ENCODE assay signal across 20 cellular contexts in genomic region chr9:5845147-5845531, GRCh38. TPM values are rescaled to one million over a fixed set of nuclear protein-coding genes. Genes with fewer than 3 reads are reported as not detected.
A peak's percentile ranks its signal among the peaks of the same experiment; 100 is the strongest.
DNase-seq lines count a peak whose midpoint lies in the region; ATAC-seq and TF ChIP-seq lines count a peak whose summit lies in the region.
"Had no signal": no experiment of that assay in that cellular context is flagged by ENCODE, and none has a peak within 500 bp of the region (broad histone marks: within the 10 kb centered on the region; RNA-seq: fewer than 3 reads in every experiment).

No MANE protein-coding gene starts in this region.

- no peak overlapping the region for H3K4me3 ChIP-seq in mammary epithelial cell (replicated peaks in 1 of 3; ENCODE audit: insufficient read depth in 1 of 3, low read depth in 2 of 3, low read length in 3 of 3)
- H3K4me3 ChIP-seq in RWPE2 (ENCODE audit: severe bottlenecking), result no peak overlapping the region
- H3K4me3 ChIP-seq: breast epithelium had no signal

- no peak overlapping the region for H3K27ac ChIP-seq in mammary epithelial cell (ENCODE audit: insufficient read depth, low read depth, low read length)
- H3K27ac ChIP-seq in RWPE2 (ENCODE audit: poor library complexity, severe bottlenecking), result peak overlapping the region; percentile 77

- peak overlapping the region; percentile 12 for H3K4me3 Mint-ChIP-seq in MCF 10A (ENCODE audit: unreplicated experiment)
- H3K4me3 Mint-ChIP-seq in chondrocyte (ENCODE audit: unreplicated experiment), result no peak overlapping the region
- peak overlapping the region; percentile 46 for H3K4me3 Mint-ChIP-seq in type B pancreatic cell

- H3K9me3 Mint-ChIP-seq in MCF 10A (ENCODE audit: unreplicated experiment) (no peaks in the 10 kb centered on the region), chondrocyte (ENCODE audit: low read depth) (no peaks in the 10 kb centered on the region), type B pancreatic cell (no peaks in the 10 kb centered on the region)

- H3K9me3 ChIP-seq in mammary epithelial cell (replicated peaks; ENCODE audit: insufficient read depth, low read length) (no peaks in the 10 kb centered on the region), RWPE2 (ENCODE audit: severe bottlenecking) (no peaks in the 10 kb centered on the region)
- H3K9me3 ChIP-seq: breast epithelium had no signal

- intact Hi-C loops in MCF 10A (cut with micrococcal nuclease) (no loop called here), mammary epithelial cell (cut with micrococcal nuclease) (no loop called here), posterior vena cava (cut with DNase I) (no loop called here)

- POLR2A ChIA-PET in MCF 10A (lab: Yijun Ruan, JAX), result no interaction called here

- H3K27me3 ChIP-seq in mammary epithelial cell (ENCODE audit: insufficient read depth, low read length), result no peaks in the 10 kb centered on the region
- no peaks in the 10 kb centered on the region for H3K27me3 ChIP-seq in RWPE2 (ENCODE audit: insufficient read depth, poor library complexity, severe bottlenecking)
- H3K27me3 ChIP-seq: breast epithelium had no signal

- H3K4me2 ChIP-seq in mammary epithelial cell (ENCODE audit: insufficient read depth, low read depth, low read length), result no peak overlapping the region

- H3K27ac Mint-ChIP-seq in MCF 10A (ENCODE audit: low read depth, unreplicated experiment) (peak overlapping the region; percentile 82), chondrocyte (ENCODE audit: unreplicated experiment) (peak overlapping the region; percentile 74), type B pancreatic cell (peak overlapping the region; percentile 79)

- dilution Hi-C loops in mammary epithelial cell (cut with HindIII; ENCODE audit: low sequenced_read_pairs), result no loop called here

- H2AFZ ChIP-seq in mammary epithelial cell (ENCODE audit: low read depth, low read length), result no peak overlapping the region

- H3K79me2 ChIP-seq in mammary epithelial cell (ENCODE audit: insufficient read depth, low read length), result no peaks in the 10 kb centered on the region

- in situ Hi-C loops in mammary epithelial cell (cut with MboI; ENCODE audit: low sequenced_read_pairs in 2 of 2), result no loop called here

- CTCF ChIA-PET in MCF 10A (lab: Yijun Ruan, JAX) (interaction anchor here (0.7 to 4.4 kb wide), 3 partner anchors 12 to 129 kb away, joined by 3 to 34 read pairs (median 9); partner anchors contain the start of gene ERMP1), mammary epithelial cell (lab: Charles Lee; ENCODE audit: low non-redundant PET) (interaction anchor here (0.6 to 0.7 kb wide), 2 partner anchors 12 to 13 kb away, joined by 4 to 9 read pairs; partner anchors contain the start of gene ERMP1)

- TF ChIP-seq CTCF in MCF 10A (IDR thresholded peaks at IDR 0.05; ENCODE audit: unreplicated experiment) (no peak), mammary epithelial cell (conservative IDR thresholded peaks at IDR 0.05 in 1 of 2, IDR thresholded peaks at IDR 0.05 in 1 of 2; ENCODE audit: extremely low read depth in 1 of 2, insufficient read depth in 1 of 2, low read depth in 1 of 2, low read length in 2 of 2) (no peak), RWPE2 (IDR thresholded peaks at IDR 0.05; ENCODE audit: poor library complexity, severe bottlenecking) (no peak), chondrocyte (IDR thresholded peaks at IDR 0.05) (peak; percentile 1), type B pancreatic cell (conservative IDR thresholded peaks at IDR 0.05) (no peak)

- no peaks in the 10 kb centered on the region for H3K36me3 ChIP-seq in mammary epithelial cell (ENCODE audit: insufficient read depth, low read length)
- H3K36me3 ChIP-seq in RWPE2 (ENCODE audit: low read depth), result no peaks in the 10 kb centered on the region
- H3K36me3 ChIP-seq: breast epithelium had no signal

- DNase-seq in MCF 10A (ENCODE audit: unreplicated experiment) (no peak), mammary epithelial cell (no peak), RWPE2 (ENCODE audit: low spot score) (no peak), chondrocyte (ENCODE audit: low spot score) (no peak), type B pancreatic cell (ENCODE audit: extremely low spot score, unreplicated experiment) (no peak), posterior vena cava (ENCODE audit: low spot score) (no peak), NCI-H345 (lab: John Stamatoyannopoulos, UW) (no peak), epidermal melanocyte (ENCODE audit: insufficient read length, low spot score) (no peak)
- DNase-seq: activated CD4-positive, CD25-positive, alpha-beta regulatory T cell treated with anti-CD3 and anti-CD28 coated beads, Interleukin-2, amount 50 U/mL, for 72 hours; AML-193; DMS153; NCI-H1092 treated with DMSO at 0.1 percent for 48 hours; NCI-H2171; NCI-H774 had no signal

- H3K4me1 Mint-ChIP-seq in MCF 10A (ENCODE audit: insufficient read depth, unreplicated experiment), result peaks cover 33% of the 10 kb centered on the region
- peaks cover 31% of the 10 kb centered on the region for H3K4me1 Mint-ChIP-seq in chondrocyte (ENCODE audit: low read depth)
- peaks cover 41% of the 10 kb centered on the region for H3K4me1 Mint-ChIP-seq in type B pancreatic cell (ENCODE audit: unreplicated experiment)

- peaks cover 21% of the 10 kb centered on the region for H3K4me1 ChIP-seq in mammary epithelial cell (ENCODE audit: insufficient read depth, low read length)
- H3K4me1 ChIP-seq in RWPE2 (ENCODE audit: insufficient read depth, poor library complexity, severe bottlenecking), result peaks cover 28% of the 10 kb centered on the region
- H3K4me1 ChIP-seq: breast epithelium had no signal

- no peaks in the 10 kb centered on the region for H4K20me1 ChIP-seq in mammary epithelial cell (ENCODE audit: insufficient read depth, low read length)

- WGBS in mammary epithelial cell (ENCODE audit: low coverage, missing lambda C conversion rate), result 90% methylated on average over 1 of the region's 1 CpG

- BruUV-seq in MCF 10A (replicated peaks; lab: Mats Ljungman, UMichigan) (no TSS peak), mammary epithelial cell (replicated peaks; lab: Mats Ljungman, UMichigan) (no TSS peak)

- H3K9ac ChIP-seq in mammary epithelial cell (ENCODE audit: insufficient read depth, low read length), result no peak overlapping the region

- no peak for ATAC-seq in RWPE2 (ENCODE audit: low read depth)
- ATAC-seq: left lobe of liver had no signal

- no peaks in the 10 kb centered on the region for H3K27me3 Mint-ChIP-seq in MCF 10A (ENCODE audit: insufficient read depth, unreplicated experiment)
- H3K27me3 Mint-ChIP-seq in chondrocyte (ENCODE audit: low read depth), result peaks cover 17% of the 10 kb centered on the region
- no peaks in the 10 kb centered on the region for H3K27me3 Mint-ChIP-seq in type B pancreatic cell

- H3K36me3 Mint-ChIP-seq in MCF 10A (ENCODE audit: insufficient read depth, unreplicated experiment), result no peaks in the 10 kb centered on the region
- H3K36me3 Mint-ChIP-seq in chondrocyte (ENCODE audit: low read depth), result peaks cover 3% of the 10 kb centered on the region
- peaks cover 7% of the 10 kb centered on the region for H3K36me3 Mint-ChIP-seq in type B pancreatic cell

RNA-seq across cellular contexts. Expression of gene ERMP1, which starts 12.2 kb away (rescaled TPM):
- 13.6 and 17.2 TPM in 2 replicates for total RNA-seq in MCF 10A (2022)
- 10 to 100 TPM; 33.0 to 40.9 TPM for total RNA-seq in mammary epithelial cell
- 27.6 TPM for polyA plus RNA-seq in mammary epithelial cell
- polyA minus RNA-seq in mammary epithelial cell, result 82.3 TPM
- total RNA-seq in chondrocyte, result 5.4 to 11.7 TPM (median 7.6 TPM) in 3 replicates
- total RNA-seq in type B pancreatic cell (ENCODE audit: low replicate concordance), result 57.7 and 70.2 TPM in 2 replicates
- 1 to 10 TPM; 7.0 to 8.5 TPM for total RNA-seq in posterior vena cava

RNA-seq across cellular contexts. Expression of gene MLANA, which starts 45.5 kb away (rescaled TPM):
- not detected in 2 replicates for total RNA-seq in MCF 10A (2022)
- total RNA-seq in mammary epithelial cell, result not detected
- not detected for polyA plus RNA-seq in mammary epithelial cell
- polyA minus RNA-seq in mammary epithelial cell, result not detected
- not detected in 3 replicates for total RNA-seq in chondrocyte
- total RNA-seq in type B pancreatic cell (ENCODE audit: low replicate concordance), result 12.1 TPM in 1 of 2 replicates, not detected in the other
- total RNA-seq in posterior vena cava, result not detected
- total RNA-seq: breast epithelium; fibroblast of villous mesenchyme; left lobe of liver; pulmonary artery endothelial cell; RPMI7951; T-helper 2 cell treated with Interferon-gamma antibody and Interleukin-4, amounts not matched to agents 100 ng/mL and 5 ng/mL, for 36 hours had no signal
